ENCODE assay signal across 8 cellular contexts in genomic region chr3:112979244-112979832, GRCh38. TPM values are rescaled to one million over a fixed set of nuclear protein-coding genes. Genes with fewer than 3 reads are reported as not detected.
A peak's percentile ranks its signal among the peaks of the same experiment; 100 is the strongest.
DNase-seq lines count a peak whose midpoint lies in the region; ATAC-seq and TF ChIP-seq lines count a peak whose summit lies in the region.

No MANE protein-coding gene starts in this region.

- no peaks in the 10 kb centered on the region for H3K27me3 Mint-ChIP-seq in activated naive CD8-positive, alpha-beta T cell treated with anti-CD3 and anti-CD28 coated beads, Interleukin-2, amount 50 U/mL, for 24 hours

- intact Hi-C loops in adrenal gland (cut with DNase I) = loop anchor here (5.0 to 10.0 kb wide), 2 partner anchors 242 to 245 kb away; no protein-coding TSS in a partner anchor

- WGBS in adrenal gland, 4 donors = 57 to 72% (median 61%) methylated on average over 1 of the region's 1 CpG

- no peaks in the 10 kb centered on the region for H3K27me3 ChIP-seq in adrenal gland
- no peaks in the 10 kb centered on the region for H3K27me3 ChIP-seq in kidney epithelial cell (ENCODE audit: control insufficient read depth, insufficient read depth, low read length)
- no peaks in the 10 kb centered on the region for H3K27me3 ChIP-seq in MG63

- no peaks in the 10 kb centered on the region for H3K36me3 Mint-ChIP-seq in activated naive CD8-positive, alpha-beta T cell treated with anti-CD3 and anti-CD28 coated beads, Interleukin-2, amount 50 U/mL, for 24 hours (ENCODE audit: low read depth)

- H3K9me3 Mint-ChIP-seq in activated naive CD8-positive, alpha-beta T cell treated with anti-CD3 and anti-CD28 coated beads, Interleukin-2, amount 50 U/mL, for 24 hours = no peaks in the 10 kb centered on the region

- ATAC-seq in activated naive CD8-positive, alpha-beta T cell treated with anti-CD3 and anti-CD28 coated beads, Interleukin-2, amount 50 U/mL, for 24 hours = no peak
- ATAC-seq in HG03196 (IDR thresholded peaks at IDR 0.05; ENCODE audit: unreplicated experiment) = no peak

- no peaks in the 10 kb centered on the region for H3K36me3 ChIP-seq in adrenal gland (replicated peaks in 1 of 2)
- H3K36me3 ChIP-seq in kidney epithelial cell (ENCODE audit: control insufficient read depth, insufficient read depth, low read length) = no peaks in the 10 kb centered on the region
- no peaks in the 10 kb centered on the region for H3K36me3 ChIP-seq in MG63

- H3K4me3 ChIP-seq in adrenal gland = no peak overlapping the region
- no peak overlapping the region for H3K4me3 ChIP-seq in kidney epithelial cell (ENCODE audit: low read depth, low read length)
- no peak overlapping the region for H3K4me3 ChIP-seq in MG63

- H3K4me1 ChIP-seq in adrenal gland (replicated peaks in 1 of 2) = no peaks in the 10 kb centered on the region

- H3K27ac Mint-ChIP-seq in activated naive CD8-positive, alpha-beta T cell treated with anti-CD3 and anti-CD28 coated beads, Interleukin-2, amount 50 U/mL, for 24 hours = no peak overlapping the region

- DNase-seq in NCI-H2196 (lab: John Stamatoyannopoulos, UW; ENCODE audit: unreplicated experiment) = peak; percentile 66
- no peak for DNase-seq in NCI-H2196 treated with DMSO at 0.1 percent for 48 hours (lab: John Stamatoyannopoulos, UW; ENCODE audit: unreplicated experiment)
- peak; percentile 50 for DNase-seq in M059J (ENCODE audit: low read depth)
- no peak for DNase-seq in adrenal gland
- DNase-seq in kidney epithelial cell (ENCODE audit: low read depth) = no peak
- no peak for DNase-seq in MG63
- DNase-seq in activated naive CD8-positive, alpha-beta T cell treated with anti-CD3 and anti-CD28 coated beads, Interleukin-2, amount 50 U/mL, for 24 hours = no peak

- no peak overlapping the region for H3K27ac ChIP-seq in adrenal gland

- no peak overlapping the region for H3K4me3 Mint-ChIP-seq in activated naive CD8-positive, alpha-beta T cell treated with anti-CD3 and anti-CD28 coated beads, Interleukin-2, amount 50 U/mL, for 24 hours

- H3K9me3 ChIP-seq in adrenal gland (replicated peaks in 1 of 3) (no peaks in the 10 kb centered on the region), MG63 (no peaks in the 10 kb centered on the region)

- H3K4me1 Mint-ChIP-seq in activated naive CD8-positive, alpha-beta T cell treated with anti-CD3 and anti-CD28 coated beads, Interleukin-2, amount 50 U/mL, for 24 hours = peaks cover 60% of the 10 kb centered on the region

- TF ChIP-seq POLR2A in adrenal gland (IDR thresholded peaks at IDR 0.05) = no peak

- TF ChIP-seq CTCF in adrenal gland (IDR thresholded peaks at IDR 0.05) = peak; percentile 54 to 76 (median 72)
- peak; percentile 54 for TF ChIP-seq CTCF in kidney epithelial cell (IDR thresholded peaks at IDR 0.05; ENCODE audit: insufficient read depth, low read length, poor library complexity, severe bottlenecking)

RNA-seq across cellular contexts. Expression of gene CD200R1, which starts 4.4 kb away (rescaled TPM):
- 0.12 TPM in 1 of 2 replicates, not detected in the other for total RNA-seq in M059J (2014; rRNA removed; shearing (Covaris generic))
- total RNA-seq in adrenal gland = 10 to 100 TPM in 1 of 8 donors, 1 to 10 TPM in 7; 1.2 to 11.0 (median 2.3) TPM
- polyA plus RNA-seq in adrenal gland = under 1 TPM; 0.24 to 0.38 (median 0.34) TPM
- total RNA-seq in kidney epithelial cell = not detected in 2 replicates
- total RNA-seq in MG63 (2014; rRNA removed; shearing (Covaris generic); ENCODE audit: low replicate concordance) = 0.36 and 0.67 TPM in 2 replicates

RNA-seq across cellular contexts. Expression of gene GTPBP8, which starts 11.4 kb away (rescaled TPM):
- total RNA-seq in M059J (2014; rRNA removed; shearing (Covaris generic)) = 48.9 and 55.3 TPM in 2 replicates
- total RNA-seq in adrenal gland = 10 to 100 TPM; 15.0 to 39.6 (median 18.5) TPM
- polyA plus RNA-seq in adrenal gland = 10 to 100 TPM in 1 of 3 donors, 1 to 10 TPM in 2; 4.5 to 18.0 (median 5.5) TPM
- total RNA-seq in kidney epithelial cell = 18.7 and 22.8 TPM in 2 replicates
- total RNA-seq in MG63 (2014; rRNA removed; shearing (Covaris generic); ENCODE audit: low replicate concordance) = 52.1 and 54.8 TPM in 2 replicates

Comparison
In these comparisons a context has a peak if more than half of its experiments do, and no peak if none do; other contexts are left out.
1. DNase-seq: peak in NCI-H2196 (single experiment) and M059J (single experiment); none in NCI-H2196 treated with DMSO at 0.1 percent for 48 hours (single experiment), adrenal gland (0 of 7), kidney epithelial cell (single experiment), MG63 (single experiment) and activated naive CD8-positive, alpha-beta T cell treated with anti-CD3 and anti-CD28 coated beads, Interleukin-2, amount 50 U/mL, for 24 hours (single experiment).